In genomic region chr11:129042503-129042902, GRCh38 we compare ENCODE assay signal across 8 cellular contexts.
"Had no signal": no experiment of that assay in that cellular context is flagged by ENCODE, and none has a peak within 500 bp of the region (broad histone marks: within the 10 kb centered on the region; RNA-seq: fewer than 3 reads in every experiment).

No MANE protein-coding gene starts in this region.

- ATAC-seq: HCT116, HepG2 had no signal

- H3K4me3 ChIP-seq: HAP-1 had no signal

- H3K27ac ChIP-seq: HL-60, KMS-11 had no signal

- H3K36me3 ChIP-seq: HAP-1 had no signal

- DNase-seq: GOT3, H7, KBM-7 had no signal

- H3K4me1 ChIP-seq: HAP-1 had no signal

- H3K9me3 ChIP-seq: HAP-1 had no signal
